In the genomic region with DNA sequence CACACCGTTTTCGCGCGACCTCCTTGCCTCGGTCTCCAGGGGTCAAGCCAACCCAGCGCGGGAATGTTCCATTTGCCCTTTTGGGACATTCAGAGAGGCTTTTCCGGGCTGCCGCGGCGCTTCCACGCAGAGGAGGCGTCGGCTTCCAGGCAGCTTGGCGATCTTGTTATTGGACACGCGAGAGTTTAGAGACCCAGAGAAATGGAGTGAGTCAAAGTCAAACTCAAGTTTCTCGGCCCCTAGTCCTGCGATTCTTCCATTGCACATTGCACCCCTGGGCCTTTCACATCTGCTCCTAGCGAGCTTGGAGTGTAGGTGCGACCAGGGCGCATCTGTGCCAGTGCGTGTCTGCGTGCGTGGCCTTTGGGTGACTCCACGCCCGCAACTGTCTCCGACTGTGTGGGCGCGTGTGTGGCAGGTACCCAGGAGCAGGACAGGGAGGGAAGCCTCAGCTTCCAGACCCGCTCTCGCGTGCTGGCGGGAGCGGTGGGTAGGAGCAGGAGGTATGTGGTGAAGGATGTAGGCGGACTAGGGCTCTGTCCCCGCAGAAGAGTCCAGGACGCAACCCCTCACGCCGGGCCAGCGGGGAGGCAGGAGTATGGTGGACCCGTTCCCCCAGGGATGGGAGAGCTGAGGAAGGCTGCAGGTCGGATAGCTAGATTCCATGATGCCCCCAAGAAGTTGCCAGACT, we compare ENCODE assay signal across 9 cellular contexts. TPM values are rescaled to one million over a fixed set of nuclear protein-coding genes. Genes with fewer than 3 reads are reported as not detected.
DNase-seq lines count a peak whose midpoint lies in the region; ATAC-seq, FAIRE-seq and TF ChIP-seq lines count a peak whose summit lies in the region.
"Had no signal": no experiment of that assay in that cellular context is flagged by ENCODE, and none has a peak within 500 bp of the region (broad histone marks: within the 10 kb centered on the region; RNA-seq: fewer than 3 reads in every experiment).

No MANE protein-coding gene starts in this region.

- H3K27me3 Mint-ChIP-seq in activated T-helper 17 cell treated with anti-CD3 and anti-CD28 coated beads, Interleukin-2, amount 50 U/mL, for 72 hours = peaks cover 62% of the 10 kb centered on the region

- peak overlapping the region; percentile 49 for H3K4me3 Mint-ChIP-seq in activated T-helper 17 cell treated with anti-CD3 and anti-CD28 coated beads, Interleukin-2, amount 50 U/mL, for 72 hours

- H3K27ac Mint-ChIP-seq in activated T-helper 17 cell treated with anti-CD3 and anti-CD28 coated beads, Interleukin-2, amount 50 U/mL, for 72 hours = no peak overlapping the region

- H3K79me2 ChIP-seq in GM23248 (ENCODE audit: insufficient read depth) = no peaks in the 10 kb centered on the region
- no peaks in the 10 kb centered on the region for H3K79me2 ChIP-seq in HepG2 (ENCODE audit: insufficient read depth, low read length)

- no peaks in the 10 kb centered on the region for H3K9me2 ChIP-seq in GM23248 (ENCODE audit: insufficient read depth)

- H4K20me1 ChIP-seq in GM23248 (ENCODE audit: insufficient read depth) (no peaks in the 10 kb centered on the region), HepG2 (ENCODE audit: insufficient read depth, low read length) (peaks cover 4% of the 10 kb centered on the region; the same call in 1 of the 2 replicates)

- CTCF ChIA-PET in A673 (lab: Charles Lee) = interaction anchor here (0.6 to 3.4 kb wide), 6 partner anchors 22 to 911 kb away, joined by 3 to 29 read pairs (median 6); no protein-coding TSS in a partner anchor
- CTCF ChIA-PET in HepG2 (lab: Yijun Ruan, JAX; ENCODE audit: low intra/inter-chr PET ratio, low total read pairs) = interaction anchor here (1.2 to 5.4 kb wide), 5 partner anchors 395 to 612 kb away, joined by 3 to 67 read pairs (median 10); no protein-coding TSS in a partner anchor

- H3K4me3 ChIP-seq in A673 (ENCODE audit: low read depth, low read length, poor library complexity, severe bottlenecking) (peak overlapping the region; percentile 33), GM23248 (peak overlapping the region; percentile 57), HepG2 (replicated peaks in 1 of 3; ENCODE audit: insufficient read depth in 1 of 3, low read depth in 2 of 3, low read length in 3 of 3) (peak overlapping the region in 1 of 3 experiments; percentile 63; a peak in 1 of 6 replicates)

- POLR2A ChIA-PET in A673 (lab: Charles Lee; ENCODE audit: low non-redundant PET) (no interaction called here), HepG2 (lab: Yijun Ruan, JAX) (no interaction called here)

- ATAC-seq in activated T-helper 17 cell treated with anti-CD3 and anti-CD28 coated beads, Interleukin-2, amount 50 U/mL, for 72 hours (replicated peaks) = no peak
- ATAC-seq in HepG2 (peak; percentile 2), HG03565 (IDR thresholded peaks at IDR 0.05; ENCODE audit: unreplicated experiment) (no peak)

- BruUV-seq in A673 (replicated peaks; lab: Mats Ljungman, UMichigan) (no TSS peak), HepG2 (replicated peaks; lab: Mats Ljungman, UMichigan) (no TSS peak)

- no peak for TF ChIP-seq EP300 in HepG2 (IDR thresholded peaks at IDR 0.05; ENCODE audit: low read depth in 2 of 2, low read length in 2 of 2)
- no peak for TF ChIP-seq EP300 in HepG2 (CRISPR knock-in tag; IDR thresholded peaks at IDR 0.05; ENCODE audit: borderline replicate concordance)

- DNase-seq in A673 (ENCODE audit: low spot score) (no peak), GM23248 (peak; percentile 47), HepG2 (ENCODE audit: low spot score) (no peak), HPDE6-E6E7 (ENCODE audit: extremely low spot score) (no peak), OCI-M1 (lab: John Stamatoyannopoulos, UW) (no peak)
- DNase-seq in stimulated activated CD4-positive, alpha-beta T cell treated with anti-CD3 and anti-CD28 coated beads, Interleukin-4, amount 100 ng/mL, for 1 hour = no peak

- H3F3A ChIP-seq in GM23248 (ENCODE audit: insufficient read depth) = peaks cover 6% of the 10 kb centered on the region

- TF ChIP-seq CTCF in A673 (conservative IDR thresholded peaks at IDR 0.05; ENCODE audit: low read depth, low read length) (no peak), HepG2 (CRISPR knock-in tag; IDR thresholded peaks at IDR 0.05) (no peak)

- H3K9ac ChIP-seq in GM23248 (no peak overlapping the region), HepG2 (ENCODE audit: insufficient read depth, low read depth, low read length) (no peak overlapping the region)

- H3K27me3 ChIP-seq in A673 (replicated peaks; ENCODE audit: insufficient read depth, low read depth, low read length, poor library complexity) (peaks cover 37% of the 10 kb centered on the region), GM23248 (replicated peaks; ENCODE audit: insufficient read depth) (peaks cover 49% of the 10 kb centered on the region), HepG2 (ENCODE audit: control insufficient read depth in 1 of 2, insufficient read depth in 2 of 2, low read length in 2 of 2) (peaks cover 28 to 93% of the 10 kb centered on the region in 2 experiments; a peak in 4 of 5 replicates)

- in situ Hi-C loops in GM23248 (cut with MboI) = loop anchor here (10.0 to 25.0 kb wide), 2 partner anchors 480 to 918 kb away; no protein-coding TSS in a partner anchor
- in situ Hi-C loops in HepG2 (cut with HindIII; ENCODE audit: extremely low pct_ligation_motif_present, low pct_unique_long_range_greater_than_20kb) = loop anchor here (5.0 to 10.0 kb wide), 2 partner anchors 478 to 910 kb away; no protein-coding TSS in a partner anchor

- H3K9me3 ChIP-seq in A673 (ENCODE audit: low read depth, low read length, poor library complexity, severe bottlenecking) (no peaks in the 10 kb centered on the region), GM23248 (ENCODE audit: low read depth) (no peaks in the 10 kb centered on the region), HepG2 (ENCODE audit: low read length) (no peaks in the 10 kb centered on the region)
- H3K9me3 ChIP-seq: sigmoid colon had no signal

- H3K4me1 ChIP-seq in A673 (ENCODE audit: insufficient read depth, low read length, poor library complexity, severe bottlenecking) = no peaks in the 10 kb centered on the region
- peaks cover 18% of the 10 kb centered on the region for H3K4me1 ChIP-seq in GM23248 (ENCODE audit: insufficient read depth)
- peaks cover 32% of the 10 kb centered on the region for H3K4me1 ChIP-seq in HepG2 (ENCODE audit: insufficient read depth, low read length)

- WGBS in GM23248 (ENCODE audit: low coverage in 1 of 2, low lambda C conversion rate in 2 of 2, missing lambda C conversion rate in 2 of 2), 2 experiments = 3% methylated on average over 39 to 43 of the region's 43 CpGs
- WGBS in HepG2 (ENCODE audit: low lambda C conversion rate) = 34% methylated on average over 42 of the region's 43 CpGs

- TF ChIP-seq POLR2A in HepG2 (IDR thresholded peaks at IDR 0.05; ENCODE audit: insufficient read depth in 1 of 2, low read depth in 2 of 2, low read length in 2 of 2) = no peak

- intact Hi-C loops in A673 (cut with micrococcal nuclease; ENCODE audit: unreplicated experiment) = loop anchor here (5.0 to 10.0 kb wide), 4 partner anchors 563 to 1080 kb away; no protein-coding TSS in a partner anchor
- intact Hi-C loops in HepG2 (cut with micrococcal nuclease; ENCODE audit: unreplicated experiment) = loop anchor here (1.0 to 5.0 kb wide), 4 partner anchors 476 to 913 kb away; no protein-coding TSS in a partner anchor

- no peaks in the 10 kb centered on the region for H3K36me3 ChIP-seq in A673 (ENCODE audit: insufficient read depth, low read length, poor library complexity, severe bottlenecking)
- H3K36me3 ChIP-seq in GM23248 (ENCODE audit: low read depth) = no peaks in the 10 kb centered on the region
- H3K36me3 ChIP-seq in HepG2 (replicated peaks in 1 of 2; ENCODE audit: control insufficient read depth in 1 of 2, insufficient read depth in 2 of 2, low read length in 2 of 2) = no peaks in the 10 kb centered on the region
- H3K36me3 ChIP-seq: sigmoid colon had no signal

- no peaks in the 10 kb centered on the region for H3K36me3 Mint-ChIP-seq in activated T-helper 17 cell treated with anti-CD3 and anti-CD28 coated beads, Interleukin-2, amount 50 U/mL, for 72 hours (ENCODE audit: low read depth)

- H3K9me3 Mint-ChIP-seq in activated T-helper 17 cell treated with anti-CD3 and anti-CD28 coated beads, Interleukin-2, amount 50 U/mL, for 72 hours = no peaks in the 10 kb centered on the region

- no peak for FAIRE-seq in HepG2 (lab: Jason Lieb, UNC)

- H3K27ac ChIP-seq in A673 (ENCODE audit: low read depth, low read length, poor library complexity, severe bottlenecking) (no peak overlapping the region), GM23248 (no peak overlapping the region), HepG2 (ENCODE audit: extremely low read length, insufficient read depth, low read length) (no peak overlapping the region)
- H3K27ac ChIP-seq: sigmoid colon had no signal

- H3K4me2 ChIP-seq in GM23248 (ENCODE audit: unreplicated experiment) = peak overlapping the region; percentile 75
- peak overlapping the region; percentile 71 for H3K4me2 ChIP-seq in HepG2 (ENCODE audit: low read depth, low read length)

- no peak for TF ChIP-seq RAD21 in HepG2 (CRISPR knock-in tag; IDR thresholded peaks at IDR 0.05)

- peak overlapping the region; percentile 11; the same call in 1 of the 2 replicates for H2AFZ ChIP-seq in GM23248
- no peak overlapping the region for H2AFZ ChIP-seq in HepG2 (ENCODE audit: low read length)

- no peaks in the 10 kb centered on the region for H3K4me1 Mint-ChIP-seq in activated T-helper 17 cell treated with anti-CD3 and anti-CD28 coated beads, Interleukin-2, amount 50 U/mL, for 72 hours

RNA-seq across cellular contexts. Expression of gene SIX3, which starts 13.5 kb away (rescaled TPM):
- total RNA-seq in A673 (2021) (0.56 and 0.59 TPM in 2 replicates), HepG2 (2016; rRNA removed; fragmentation: Illumina TruSeq; extraction: Trizol) (not detected in 2 replicates)
- total RNA-seq in GM23248 (2014; rRNA removed; shearing (Covaris generic)) = not detected in 2 replicates
- polyA plus RNA-seq in GM23248 (2016; fragmentation: Nextera tagmentation; extraction: Ambion mirVana) (not detected in 2 replicates), HepG2 (2011; rRNA removed) (not detected in 2 replicates)
- total RNA-seq in activated T-helper 17 cell treated with anti-CD3 and anti-CD28 coated beads, Interleukin-2, amount 50 U/mL, for 72 hours = not detected
- total RNA-seq in HepG2 (2016; cell fraction: cytosol; rRNA removed; fragmentation: Illumina TruSeq; extraction: Trizol; ENCODE audit: low read depth) = not detected in 2 replicates
- not detected in 2 replicates for total RNA-seq in HepG2 (2016; cell fraction: insoluble cytoplasmic fraction; rRNA removed; fragmentation: Illumina TruSeq; extraction: Trizol)
- not detected in 2 replicates for total RNA-seq in HepG2 (2016; cell fraction: membrane; rRNA removed; fragmentation: Illumina TruSeq; extraction: Trizol)
- total RNA-seq in HepG2 (2016; cell fraction: nucleus; rRNA removed; fragmentation: Illumina TruSeq; extraction: Trizol) = not detected in 2 replicates
- polyA plus RNA-seq in HepG2 (2011; cell fraction: cytosol; rRNA removed) = not detected in 2 replicates
- polyA plus RNA-seq in HepG2 (2011; cell fraction: nucleus; rRNA removed) = not detected in 2 replicates
- polyA plus RNA-seq in HepG2 (2012) = not detected in 2 replicates
- polyA plus RNA-seq in HepG2 (2016; cell fraction: cytosol; fragmentation: Illumina TruSeq; extraction: Trizol; ENCODE audit: low read depth) = not detected in 2 replicates
- polyA plus RNA-seq in HepG2 (2016; cell fraction: insoluble cytoplasmic fraction; fragmentation: Illumina TruSeq; extraction: Trizol; ENCODE audit: low read depth) = not detected in 2 replicates
- not detected in 2 replicates for polyA plus RNA-seq in HepG2 (2016; cell fraction: membrane; fragmentation: Illumina TruSeq; extraction: Trizol; ENCODE audit: low read depth)
- polyA plus RNA-seq in HepG2 (2016; cell fraction: nucleus; fragmentation: Illumina TruSeq; extraction: Trizol; ENCODE audit: insufficient read depth, low read depth) = not detected in 2 replicates
- polyA minus RNA-seq in HepG2 (2011; rRNA and poly(A)+ RNA removed; ENCODE audit: low replicate concordance) = not detected in 2 replicates
- not detected in 2 replicates for polyA minus RNA-seq in HepG2 (2011; cell fraction: cytosol; rRNA and poly(A)+ RNA removed)
- polyA minus RNA-seq in HepG2 (2011; cell fraction: nucleus; rRNA and poly(A)+ RNA removed) = not detected in 2 replicates
- total RNA-seq: sigmoid colon had no signal
- polyA plus RNA-seq: sigmoid colon had no signal

RNA-seq across cellular contexts. Expression of gene SIX2, which starts 54.2 kb away (rescaled TPM):
- not detected in 2 replicates for total RNA-seq in A673 (2021)
- total RNA-seq in GM23248 (2014; rRNA removed; shearing (Covaris generic)) = 0.63 TPM in 1 of 2 replicates, not detected in the other
- 0.19 and 0.22 TPM in 2 replicates for polyA plus RNA-seq in GM23248 (2016; fragmentation: Nextera tagmentation; extraction: Ambion mirVana)
- not detected for total RNA-seq in activated T-helper 17 cell treated with anti-CD3 and anti-CD28 coated beads, Interleukin-2, amount 50 U/mL, for 72 hours
- total RNA-seq in HepG2 (2016; rRNA removed; fragmentation: Illumina TruSeq; extraction: Trizol) = not detected in 2 replicates
- total RNA-seq in HepG2 (2016; cell fraction: cytosol; rRNA removed; fragmentation: Illumina TruSeq; extraction: Trizol; ENCODE audit: low read depth) = not detected in 2 replicates
- not detected in 2 replicates for total RNA-seq in HepG2 (2016; cell fraction: insoluble cytoplasmic fraction; rRNA removed; fragmentation: Illumina TruSeq; extraction: Trizol)
- total RNA-seq in HepG2 (2016; cell fraction: membrane; rRNA removed; fragmentation: Illumina TruSeq; extraction: Trizol) = not detected in 2 replicates
- total RNA-seq in HepG2 (2016; cell fraction: nucleus; rRNA removed; fragmentation: Illumina TruSeq; extraction: Trizol) = not detected in 2 replicates
- polyA plus RNA-seq in HepG2 (2011; rRNA removed) = not detected in 2 replicates
- not detected in 2 replicates for polyA plus RNA-seq in HepG2 (2011; cell fraction: cytosol; rRNA removed)
- not detected in 2 replicates for polyA plus RNA-seq in HepG2 (2011; cell fraction: nucleus; rRNA removed)
- polyA plus RNA-seq in HepG2 (2012) = not detected in 2 replicates
- not detected in 2 replicates for polyA plus RNA-seq in HepG2 (2016; cell fraction: cytosol; fragmentation: Illumina TruSeq; extraction: Trizol; ENCODE audit: low read depth)
- polyA plus RNA-seq in HepG2 (2016; cell fraction: insoluble cytoplasmic fraction; fragmentation: Illumina TruSeq; extraction: Trizol; ENCODE audit: low read depth) = not detected in 2 replicates
- polyA plus RNA-seq in HepG2 (2016; cell fraction: membrane; fragmentation: Illumina TruSeq; extraction: Trizol; ENCODE audit: low read depth) = not detected in 2 replicates
- polyA plus RNA-seq in HepG2 (2016; cell fraction: nucleus; fragmentation: Illumina TruSeq; extraction: Trizol; ENCODE audit: insufficient read depth, low read depth) = not detected in 2 replicates
- 17.4 TPM in 1 of 2 replicates, not detected in the other for polyA minus RNA-seq in HepG2 (2011; rRNA and poly(A)+ RNA removed; ENCODE audit: low replicate concordance)
- not detected in 2 replicates for polyA minus RNA-seq in HepG2 (2011; cell fraction: cytosol; rRNA and poly(A)+ RNA removed)
- 0.26 TPM in 1 of 2 replicates, not detected in the other for polyA minus RNA-seq in HepG2 (2011; cell fraction: nucleus; rRNA and poly(A)+ RNA removed)
